Comparison of ENCODE assay signal across 1 cellular context in the genomic region with DNA sequence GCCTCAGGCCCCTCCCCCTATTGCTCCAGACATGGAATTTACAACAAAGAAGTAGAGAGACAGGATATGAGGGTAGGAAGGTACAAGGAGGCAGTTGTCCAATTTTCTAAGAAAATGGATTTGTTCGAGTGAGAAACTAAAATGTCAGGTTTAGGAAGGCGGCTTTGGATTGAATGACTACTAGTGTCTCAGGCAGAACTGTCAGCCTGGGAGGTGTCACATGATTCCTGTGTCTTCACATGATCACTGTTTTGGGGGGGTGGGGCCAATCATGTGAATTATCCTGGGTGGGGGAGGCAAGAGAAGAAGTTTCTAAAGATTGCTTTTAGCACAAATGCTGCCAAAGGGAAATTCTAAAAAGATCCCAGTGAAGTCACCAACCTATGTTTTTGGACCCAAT.
TF ChIP-seq lines count a peak whose summit lies in the region.

No MANE protein-coding gene starts in this region.

TF ChIP-seq in K562, 482 proteins besides CTCF, POLR2A, EP300 and RAD21 (continued from another document):
- TF ChIP-seq MGA (IDR thresholded peaks at IDR 0.05) = no peak
- no peak for TF ChIP-seq YY1 (IDR thresholded peaks at IDR 0.05; ENCODE audit: borderline replicate concordance in 1 of 3, control insufficient read depth in 1 of 3, extremely low read depth in 1 of 3, insufficient read depth in 3 of 3, insufficient read length in 1 of 3, insufficient replicate concordance in 2 of 3, low read depth in 1 of 3, low read length in 2 of 3)
- no peak for TF ChIP-seq ZNF408 (CRISPR knock-in tag; IDR thresholded peaks at IDR 0.05; ENCODE audit: low read depth)
- no peak for TF ChIP-seq PRDM10 (IDR thresholded peaks at IDR 0.05; ENCODE audit: partially characterized antibody)
- TF ChIP-seq, protein P1, sequence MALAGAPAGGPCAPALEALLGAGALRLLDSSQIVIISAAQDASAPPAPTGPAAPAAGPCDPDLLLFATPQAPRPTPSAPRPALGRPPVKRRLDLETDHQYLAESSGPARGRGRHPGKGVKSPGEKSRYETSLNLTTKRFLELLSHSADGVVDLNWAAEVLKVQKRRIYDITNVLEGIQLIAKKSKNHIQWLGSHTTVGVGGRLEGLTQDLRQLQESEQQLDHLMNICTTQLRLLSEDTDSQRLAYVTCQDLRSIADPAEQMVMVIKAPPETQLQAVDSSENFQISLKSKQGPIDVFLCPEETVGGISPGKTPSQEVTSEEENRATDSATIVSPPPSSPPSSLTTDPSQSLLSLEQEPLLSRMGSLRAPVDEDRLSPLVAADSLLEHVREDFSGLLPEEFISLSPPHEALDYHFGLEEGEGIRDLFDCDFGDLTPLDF (CRISPR knock-in tag; IDR thresholded peaks at IDR 0.05) = no peak
- TF ChIP-seq ZBTB17 (CRISPR knock-in tag; IDR thresholded peaks at IDR 0.05) = no peak
- no peak for TF ChIP-seq ELF1 (tag; IDR thresholded peaks at IDR 0.05)
- no peak for TF ChIP-seq SMARCB1 (IDR thresholded peaks at IDR 0.05; ENCODE audit: insufficient read length, low read depth)
- TF ChIP-seq GTF2A2 (tag; IDR thresholded peaks at IDR 0.05) = no peak
- TF ChIP-seq ZNF232 (CRISPR knock-in tag; IDR thresholded peaks at IDR 0.05) = no peak
- TF ChIP-seq KAT2B (IDR thresholded peaks at IDR 0.05; ENCODE audit: low read depth, low read length) = no peak
- TF ChIP-seq FOXP1 (CRISPR knock-in tag; IDR thresholded peaks at IDR 0.05) = no peak
- TF ChIP-seq NFATC3 (IDR thresholded peaks at IDR 0.05) = no peak
- TF ChIP-seq TFE3 (CRISPR knock-in tag; IDR thresholded peaks at IDR 0.05) = peak; percentile 14; the same call in 1 of the 2 replicates
- no peak for TF ChIP-seq ZNF347 (CRISPR knock-in tag; IDR thresholded peaks at IDR 0.05; ENCODE audit: low read depth)
